ENCODE assay signal across 8 cellular contexts in genomic region chr6:27547157-27548075, GRCh38.
A peak's percentile ranks its signal among the peaks of the same experiment; 100 is the strongest.
DNase-seq lines count a peak whose midpoint lies in the region; ATAC-seq and TF ChIP-seq lines count a peak whose summit lies in the region.

No MANE protein-coding gene starts in this region.

- H3K27me3 ChIP-seq in GM06990 (replicated peaks; ENCODE audit: control insufficient read depth, insufficient read depth, low read length): no peaks in the 10 kb centered on the region
- no peaks in the 10 kb centered on the region for H3K27me3 ChIP-seq in Karpas-422 (ENCODE audit: low read length)
- H3K27me3 ChIP-seq in WERI-Rb-1 (ENCODE audit: insufficient read depth, low read depth, severe bottlenecking): peaks cover 98% of the 10 kb centered on the region
- peaks cover 44% of the 10 kb centered on the region for H3K27me3 ChIP-seq in iPS-20b (ENCODE audit: insufficient read depth, low read length)

- DNase-seq in GM06990 (ENCODE audit: extremely low read depth, insufficient read length) (no peak), Karpas-422 (peak; percentile 73), WERI-Rb-1 (peak; percentile 30), medulla oblongata (ENCODE audit: extremely low spot score) (no peak), immature natural killer cell (no peak)

- H3K27ac Mint-ChIP-seq in immature natural killer cell: no peak overlapping the region

- H3K9me2 ChIP-seq in Karpas-422 (replicated peaks; ENCODE audit: insufficient read depth, low read length): no peaks in the 10 kb centered on the region

- peaks cover 9 to 42% (median 17%) of the 10 kb centered on the region in 6 donors for H3K9me3 Mint-ChIP-seq in immature natural killer cell

- H2AFZ ChIP-seq in Karpas-422 (ENCODE audit: low read length): no peak overlapping the region

- H4K20me1 ChIP-seq in Karpas-422 (ENCODE audit: insufficient read depth, low read depth, low read length): no peaks in the 10 kb centered on the region

- H3K27me3 Mint-ChIP-seq in immature natural killer cell (ENCODE audit: low read depth in 3 of 3): peaks cover 48 to 58% (median 52%) of the 10 kb centered on the region in 3 donors

- no peaks in the 10 kb centered on the region for H3K79me2 ChIP-seq in Karpas-422 (ENCODE audit: low read length)

- H3K9ac ChIP-seq in Karpas-422 (ENCODE audit: low read length): no peak overlapping the region
- peak overlapping the region; percentile 81; the same call in 1 of the 2 replicates for H3K9ac ChIP-seq in iPS-20b (ENCODE audit: low read depth, low read length)

- ATAC-seq in HG02885 (IDR thresholded peaks at IDR 0.05; ENCODE audit: poor library complexity, unreplicated experiment): no peak
- ATAC-seq in GM18502 (IDR thresholded peaks at IDR 0.05; ENCODE audit: poor library complexity, unreplicated experiment): no peak

- peak overlapping the region; percentile 36 for H3K4me2 ChIP-seq in Karpas-422 (ENCODE audit: low read depth, low read length, poor library complexity, severe bottlenecking)

- no peak for TF ChIP-seq CTCF in GM06990 (IDR thresholded peaks at IDR 0.05; ENCODE audit: insufficient read depth, low read length, poor library complexity, severe bottlenecking)
- TF ChIP-seq CTCF in WERI-Rb-1 (IDR thresholded peaks at IDR 0.05; ENCODE audit: low read depth, low read length): no peak

- peaks cover 5 to 10% (median 6%) of the 10 kb centered on the region in 3 donors for H3K36me3 Mint-ChIP-seq in immature natural killer cell

- H3K4me1 ChIP-seq in Karpas-422 (ENCODE audit: low read length): no peaks in the 10 kb centered on the region
- peaks cover 3% of the 10 kb centered on the region; the same call in 1 of the 2 replicates for H3K4me1 ChIP-seq in iPS-20b (ENCODE audit: insufficient read depth, low read length)

- peak overlapping the region; percentile 32 for H3K4me3 ChIP-seq in GM06990 (replicated peaks; ENCODE audit: low read depth, low read length)
- H3K4me3 ChIP-seq in Karpas-422 (ENCODE audit: low read length): no peak overlapping the region
- no peak overlapping the region for H3K4me3 ChIP-seq in WERI-Rb-1 (ENCODE audit: low read depth, low read length)
- H3K4me3 ChIP-seq in iPS-20b (ENCODE audit: low read length): peak overlapping the region; percentile 95

- peak overlapping the region in 1 of 5 donors; percentile 20 for H3K4me3 Mint-ChIP-seq in immature natural killer cell

- H3K36me3 ChIP-seq in GM06990 (ENCODE audit: control insufficient read depth, insufficient read depth, low read length) (no peaks in the 10 kb centered on the region), Karpas-422 (ENCODE audit: insufficient read depth, low read length) (no peaks in the 10 kb centered on the region), WERI-Rb-1 (no peaks in the 10 kb centered on the region), iPS-20b (ENCODE audit: insufficient read depth, low read depth, low read length) (no peaks in the 10 kb centered on the region)

- peaks cover 3 to 14% of the 10 kb centered on the region in 2 donors for H3K4me1 Mint-ChIP-seq in immature natural killer cell

- H3K27ac ChIP-seq in Karpas-422 (ENCODE audit: low read length) (no peak overlapping the region), WERI-Rb-1 (no peak overlapping the region), iPS-20b (ENCODE audit: low read length) (no peak overlapping the region)

- H3K9me3 ChIP-seq in Karpas-422 (ENCODE audit: low read length) (no peaks in the 10 kb centered on the region), WERI-Rb-1 (ENCODE audit: severe bottlenecking) (peaks cover 52% of the 10 kb centered on the region), iPS-20b (ENCODE audit: insufficient read depth, low read depth, low read length) (no peaks in the 10 kb centered on the region)

Comparison
In these comparisons a context has a peak if more than half of its experiments do, and no peak if none do; other contexts are left out.
1. DNase-seq: peak in Karpas-422 (single experiment) and WERI-Rb-1 (single experiment); none in GM06990 (single experiment), medulla oblongata (single experiment) and immature natural killer cell (0 of 3).
2. H3K4me3 ChIP-seq: peak in GM06990 (single experiment) and iPS-20b (single experiment); none in Karpas-422 (single experiment) and WERI-Rb-1 (single experiment).